Comparison of ENCODE assay signal across 1 cellular context in genomic region chr6:31129130-31129529, GRCh38.
TF ChIP-seq lines count a peak whose summit lies in the region.

No MANE protein-coding gene starts in this region.

TF ChIP-seq in H1, 55 proteins besides CTCF, POLR2A, EP300 and RAD21:
- TF ChIP-seq FOSL1 (IDR thresholded peaks at IDR 0.05; ENCODE audit: insufficient read depth, low read depth, low read length) (no peak), RBBP5 (IDR thresholded peaks at IDR 0.05; ENCODE audit: borderline replicate concordance, low read depth, low read length) (no peak), SAP30 (IDR thresholded peaks at IDR 0.05; ENCODE audit: insufficient read depth, insufficient replicate concordance, low read length) (no peak), ZNF274 (IDR thresholded peaks at IDR 0.05; ENCODE audit: borderline replicate concordance, extremely low read depth, low read length) (no peak), HDAC2 (IDR thresholded peaks at IDR 0.05; ENCODE audit: borderline replicate concordance in 1 of 2, low read depth in 2 of 2, low read length in 2 of 2) (no peak), SIRT6 (IDR thresholded peaks at IDR 0.05; ENCODE audit: low read length) (no peak), MAFK (IDR thresholded peaks at IDR 0.05; ENCODE audit: low read depth, low read length) (no peak), CHD1 (IDR thresholded peaks at IDR 0.05; ENCODE audit: low read depth, low read length) (no peak), PHF8 (conservative IDR thresholded peaks at IDR 0.05; ENCODE audit: low read depth, low read length) (no peak), EGR1 (IDR thresholded peaks at IDR 0.05; ENCODE audit: borderline replicate concordance, low read depth, low read length) (no peak), TEAD4 (IDR thresholded peaks at IDR 0.05; ENCODE audit: low read depth, low read length) (no peak)
